ENCODE assay signal across 1 cellular context in the genomic region with DNA sequence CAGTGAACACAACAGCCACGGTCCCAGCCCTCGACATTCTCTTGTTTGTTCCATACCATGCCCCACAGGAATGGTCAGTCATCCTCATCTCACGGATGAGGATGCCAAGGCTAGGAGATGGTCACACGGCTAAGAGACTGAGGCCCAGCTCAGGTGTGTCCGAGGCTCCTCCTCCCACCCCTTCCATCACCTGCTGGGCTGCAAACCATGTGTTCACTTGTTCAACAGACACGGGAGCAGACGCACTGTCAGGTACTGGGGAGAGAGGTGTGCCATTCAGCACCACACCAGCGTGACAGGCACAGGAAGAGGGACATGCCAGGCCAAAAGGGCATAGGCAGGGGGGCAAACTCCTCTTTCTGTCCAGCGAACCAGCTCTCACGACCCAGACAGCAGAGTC.
TF ChIP-seq lines count a peak whose summit lies in the region.

No MANE protein-coding gene starts in this region.

TF ChIP-seq in IMR-90, 13 proteins besides CTCF, POLR2A, EP300 and RAD21 (continued from another document):
- TF ChIP-seq MAFK (IDR thresholded peaks at IDR 0.05; ENCODE audit: low read depth, low read length) (no peak), FOS (IDR thresholded peaks at IDR 0.05; ENCODE audit: low read depth, low read length) (no peak), NFE2L2 (IDR thresholded peaks at IDR 0.05; ENCODE audit: low read depth, low read length) (no peak), MAZ (IDR thresholded peaks at IDR 0.05; ENCODE audit: borderline replicate concordance, low read depth, low read length) (no peak), SMC3 (IDR thresholded peaks at IDR 0.05; ENCODE audit: low read depth, low read length) (no peak), CEBPB (IDR thresholded peaks at IDR 0.05; ENCODE audit: low read depth, low read length) (no peak)
- TF ChIP-seq, protein P1, sequence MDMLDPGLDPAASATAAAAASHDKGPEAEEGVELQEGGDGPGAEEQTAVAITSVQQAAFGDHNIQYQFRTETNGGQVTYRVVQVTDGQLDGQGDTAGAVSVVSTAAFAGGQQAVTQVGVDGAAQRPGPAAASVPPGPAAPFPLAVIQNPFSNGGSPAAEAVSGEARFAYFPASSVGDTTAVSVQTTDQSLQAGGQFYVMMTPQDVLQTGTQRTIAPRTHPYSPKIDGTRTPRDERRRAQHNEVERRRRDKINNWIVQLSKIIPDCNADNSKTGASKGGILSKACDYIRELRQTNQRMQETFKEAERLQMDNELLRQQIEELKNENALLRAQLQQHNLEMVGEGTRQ (IDR thresholded peaks at IDR 0.05; ENCODE audit: low read depth, low read length) = no peak
